In genomic region chr4:39425297-39425696, GRCh38 we compare ENCODE assay signal across 7 cellular contexts. TPM values are rescaled to one million over a fixed set of nuclear protein-coding genes. Genes with fewer than 3 reads are reported as not detected.
"Had no signal": no experiment of that assay in that cellular context is flagged by ENCODE, and none has a peak within 500 bp of the region (broad histone marks: within the 10 kb centered on the region; RNA-seq: fewer than 3 reads in every experiment).

No MANE protein-coding gene starts in this region.

RNA-seq across cellular contexts. Expression of gene KLB, which starts 18.6 kb away (rescaled TPM):
- total RNA-seq: activated CD4-positive, alpha-beta memory T cell treated with anti-CD3 and anti-CD28 coated beads, Interleukin-2, amount 10 ng/mL, durations not matched to agents 7 days and 5 days; activated CD4-positive, alpha-beta T cell treated with anti-CD3 and anti-CD28 coated beads, Interleukin-2, amount 10 ng/mL, durations not matched to agents 24 days and 14 days; activated CD8-positive, alpha-beta memory T cell treated with anti-CD3 and anti-CD28 coated beads, Interleukin-2, amount 10 ng/mL, durations not matched to agents 7 days and 5 days; activated CD8-positive, alpha-beta T cell treated with anti-CD3 and anti-CD28 coated beads, Interleukin-2, amount 10 ng/mL, durations not matched to agents 7 days and 5 days; activated naive CD8-positive, alpha-beta T cell treated with anti-CD3 and anti-CD28 coated beads, Interleukin-2, amount 10 ng/mL, durations not matched to agents 7 days and 5 days; activated T-helper 2 cell treated with anti-CD3 and anti-CD28 coated beads, Interferon-gamma antibody, Interleukin-2, Interleukin-4, amounts not matched to agents 10 μg/mL and 5 μg/mL and 100 μg/mL, durations not matched to agents 14 hours and 24 hours and 36 hours; ascending aorta had no signal
